In the genomic region with DNA sequence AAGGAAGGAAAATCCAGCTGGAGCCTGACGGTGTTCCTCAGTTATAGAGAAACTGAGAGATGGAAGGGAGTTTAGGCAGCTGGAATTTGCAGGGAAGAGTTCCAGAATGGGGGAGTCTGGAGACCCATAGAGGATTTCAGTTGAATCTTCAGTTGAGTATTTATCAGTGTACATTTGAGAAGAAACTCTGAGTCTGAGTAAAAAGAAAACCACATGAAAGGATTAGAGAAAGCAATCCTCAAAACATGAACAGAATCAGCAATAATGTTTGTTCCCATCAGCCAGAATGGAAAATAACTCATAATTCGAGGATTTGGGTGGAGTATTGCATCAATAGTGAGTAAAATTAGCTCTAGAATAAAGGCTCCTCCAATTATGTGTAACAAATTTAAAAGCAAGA, we compare ENCODE assay signal across 20 cellular contexts.
A peak's percentile ranks its signal among the peaks of the same experiment; 100 is the strongest.
DNase-seq lines count a peak whose midpoint lies in the region; ATAC-seq, FAIRE-seq and TF ChIP-seq lines count a peak whose summit lies in the region.
"Had no signal": no experiment of that assay in that cellular context is flagged by ENCODE, and none has a peak within 500 bp of the region (broad histone marks: within the 10 kb centered on the region; RNA-seq: fewer than 3 reads in every experiment).

No MANE protein-coding gene starts in this region.

- no peak overlapping the region for H2AFZ ChIP-seq in DND-41 (ENCODE audit: low read depth, low read length)
- H2AFZ ChIP-seq in GM12878 (ENCODE audit: control insufficient read depth, low read depth, low read length) = no peak overlapping the region

- RAD21 ChIA-PET in GM12878 (lab: Charles Lee; ENCODE audit: unreplicated experiment) = interaction anchor here (0.8 to 1.4 kb wide), 2 partner anchors 9 to 106 kb away, joined by 3 to 4 read pairs; no protein-coding TSS in a partner anchor

- intact Hi-C loops in GM12878 (cut with micrococcal nuclease; ENCODE audit: unreplicated experiment) = no loop called here

- TF ChIP-seq EP300 in GM12878 (IDR thresholded peaks at IDR 0.05; ENCODE audit: borderline replicate concordance in 1 of 2, control insufficient read depth in 1 of 2, low read depth in 2 of 2, low read length in 2 of 2) = peak in 1 of 2 experiments; percentile 20; a peak in 1 of 4 replicates

- H3K9me3 ChIP-seq in DND-41 (ENCODE audit: insufficient read depth, low read length, severe bottlenecking) = no peaks in the 10 kb centered on the region
- H3K9me3 ChIP-seq in KOPT-K1 (ENCODE audit: insufficient read depth, low read length, poor library complexity, severe bottlenecking) = no peaks in the 10 kb centered on the region
- no peaks in the 10 kb centered on the region for H3K9me3 ChIP-seq in GM12878 (replicated peaks; ENCODE audit: control insufficient read depth, insufficient read depth, low read length)

- no peak for DNase-seq in DND-41
- peak; percentile 40 for DNase-seq in GM13976 (ENCODE audit: low spot score)
- no peak for DNase-seq in GM12878 (ENCODE audit: low read depth, low spot score)
- no peak for DNase-seq in NCI-H2227 treated with DMSO at 0.1 percent for 48 hours (lab: John Stamatoyannopoulos, UW)
- DNase-seq: ACHN; DMS 273 treated with DMSO at 0.1 percent for 48 hours; GDM1; H9; NCI-H1092 treated with DMSO at 0.1 percent for 48 hours; NCI-H146; NCI-H2029 treated with DMSO at 0.1 percent for 48 hours; NK-92 treated with Interleukin-12 subunit alpha and Interleukin-12 subunit beta, amount 100 ng/mL, for 24 hours; SW 1271 had no signal

- H3K4me3 ChIP-seq in DND-41 (ENCODE audit: low read depth in 1 of 2, low read length in 2 of 2) (no peak overlapping the region), GM12878 (no peak overlapping the region)

- H3K27ac ChIP-seq in DND-41 (ENCODE audit: low read length) = no peak overlapping the region
- peak overlapping the region; percentile 57 for H3K27ac ChIP-seq in KOPT-K1 (ENCODE audit: low read depth, low read length, poor library complexity, severe bottlenecking)
- H3K27ac ChIP-seq in GM12878 (ENCODE audit: control insufficient read depth, insufficient read depth) = no peak overlapping the region
- H3K27ac ChIP-seq: C4-2B had no signal

- H3K79me2 ChIP-seq in DND-41 (ENCODE audit: insufficient read depth, low read length) (no peaks in the 10 kb centered on the region), GM12878 (ENCODE audit: control insufficient read depth, insufficient read depth, low read length) (no peaks in the 10 kb centered on the region)

- 29% methylated on average over 2 of the region's 2 CpGs for WGBS in GM12878 (ENCODE audit: insufficient coverage, insufficient replicate concordance, low lambda C conversion rate, missing lambda C conversion rate)

- BruUV-seq in GM12878 (replicated peaks; lab: Mats Ljungman, UMichigan) = no TSS peak

- H3K9ac ChIP-seq in DND-41 (ENCODE audit: low read depth, low read length) (no peak overlapping the region), GM12878 (ENCODE audit: control insufficient read depth, insufficient read depth, low read length) (no peak overlapping the region)

- peak; percentile 59; the same call in 2 of the 3 replicates for ATAC-seq in DND-41 (ENCODE audit: insufficient read depth, low read depth)
- ATAC-seq in GM12878 = peak; percentile 31; the same call in 2 of the 3 replicates
- ATAC-seq in GM18517 (IDR thresholded peaks at IDR 0.05; ENCODE audit: unreplicated experiment) = no peak
- ATAC-seq in GM18909 (IDR thresholded peaks at IDR 0.05; ENCODE audit: poor library complexity, unreplicated experiment) = no peak
- ATAC-seq: Right ventricle myocardium inferior had no signal

- POLR2A ChIA-PET in GM12878 (lab: Charles Lee) = no interaction called here

- H3K4me2 ChIP-seq in DND-41 (ENCODE audit: insufficient read depth, low read length) = no peak overlapping the region
- no peak overlapping the region for H3K4me2 ChIP-seq in GM12878 (ENCODE audit: control insufficient read depth, insufficient read depth)

- H3K4me1 ChIP-seq in DND-41 (ENCODE audit: insufficient read depth, low read length) (peaks cover 10% of the 10 kb centered on the region), GM12878 (ENCODE audit: control insufficient read depth, insufficient read depth, low read length) (peaks cover 3% of the 10 kb centered on the region; the same call in 1 of the 2 replicates)

- TF ChIP-seq RAD21 in GM12878 (IDR thresholded peaks at IDR 0.05; ENCODE audit: insufficient read depth, low read depth, low read length) = no peak

- TF ChIP-seq CTCF in DND-41 (IDR thresholded peaks at IDR 0.05; ENCODE audit: borderline replicate concordance, extremely low read depth, low read length, poor library complexity, severe bottlenecking) (no peak), GM13976 (IDR thresholded peaks at IDR 0.05; ENCODE audit: borderline replicate concordance, control extremely low read depth, extremely low read depth, insufficient read depth, missing control alignments) (no peak), GM12878 (IDR thresholded peaks at IDR 0.05 in 2 of 3, conservative IDR thresholded peaks at IDR 0.05 in 1 of 3; ENCODE audit: control insufficient read depth in 2 of 3, extremely low read depth in 1 of 3, insufficient read depth in 1 of 3, low read depth in 3 of 3, low read length in 3 of 3) (no peak)

- no peaks in the 10 kb centered on the region for H4K20me1 ChIP-seq in DND-41 (ENCODE audit: insufficient read depth, low read length)
- no peaks in the 10 kb centered on the region for H4K20me1 ChIP-seq in GM12878 (ENCODE audit: control insufficient read depth, insufficient read depth)

- CTCF ChIA-PET in GM12878 (lab: Yijun Ruan, JAX) = interaction anchor here (0.9 to 1.3 kb wide), 3 partner anchors 15 to 156 kb away, joined by 4 read pairs; no protein-coding TSS in a partner anchor

- in situ Hi-C loops in GM13976 (cut with MboI; ENCODE audit: low sequenced_read_pairs, unreplicated experiment) = no loop called here
- in situ Hi-C loops in GM12878 (cut with MboI) = no loop called here

- no peak for TF ChIP-seq POLR2A in GM12878 (IDR thresholded peaks at IDR 0.05; ENCODE audit: low read depth, low read length)

- no peak for FAIRE-seq in GM12878 (lab: Jason Lieb, UNC)
- FAIRE-seq: GM18507, RCC 7860 had no signal

- H3K36me3 ChIP-seq in DND-41 (ENCODE audit: insufficient read depth, low read length) = no peaks in the 10 kb centered on the region
- H3K36me3 ChIP-seq in KOPT-K1 (ENCODE audit: insufficient read depth, low read length) = no peaks in the 10 kb centered on the region
- H3K36me3 ChIP-seq in GM12878 (ENCODE audit: control insufficient read depth in 2 of 2, insufficient read depth in 2 of 2, low read length in 1 of 2) = no peaks in the 10 kb centered on the region

- SMC1A ChIA-PET in GM12878 (lab: Charles Lee; ENCODE audit: uncharacterized antibody, unreplicated experiment) = interaction anchor here (0.8 to 1.7 kb wide), 3 partner anchors 18 to 125 kb away, joined by 3 to 6 read pairs (median 3); no protein-coding TSS in a partner anchor

- H3K27me3 ChIP-seq in DND-41 (ENCODE audit: insufficient read depth, low read length, poor library complexity) = no peaks in the 10 kb centered on the region
- H3K27me3 ChIP-seq in GM12878 (replicated peaks in 1 of 2; ENCODE audit: control insufficient read depth in 2 of 2, insufficient read depth in 2 of 2, low read length in 1 of 2) = no peaks in the 10 kb centered on the region

TF ChIP-seq in GM12878, 131 proteins besides CTCF, POLR2A, EP300 and RAD21 (continues in another document):
- TF ChIP-seq RUNX3 (IDR thresholded peaks at IDR 0.05; ENCODE audit: low read length) (peak; percentile 89), CREB1 (IDR thresholded peaks at IDR 0.05; ENCODE audit: low read depth) (no peak), TCF7 (IDR thresholded peaks at IDR 0.05; ENCODE audit: borderline replicate concordance) (peak; percentile 96), BMI1 (IDR thresholded peaks at IDR 0.05; ENCODE audit: borderline replicate concordance) (no peak), ZNF592 (IDR thresholded peaks at IDR 0.05) (no peak), CREM (IDR thresholded peaks at IDR 0.05; ENCODE audit: low read depth) (0 out of 2 replicates have a peak, but pooled peaks have one; percentile 21)
- TF ChIP-seq, protein P1, sequence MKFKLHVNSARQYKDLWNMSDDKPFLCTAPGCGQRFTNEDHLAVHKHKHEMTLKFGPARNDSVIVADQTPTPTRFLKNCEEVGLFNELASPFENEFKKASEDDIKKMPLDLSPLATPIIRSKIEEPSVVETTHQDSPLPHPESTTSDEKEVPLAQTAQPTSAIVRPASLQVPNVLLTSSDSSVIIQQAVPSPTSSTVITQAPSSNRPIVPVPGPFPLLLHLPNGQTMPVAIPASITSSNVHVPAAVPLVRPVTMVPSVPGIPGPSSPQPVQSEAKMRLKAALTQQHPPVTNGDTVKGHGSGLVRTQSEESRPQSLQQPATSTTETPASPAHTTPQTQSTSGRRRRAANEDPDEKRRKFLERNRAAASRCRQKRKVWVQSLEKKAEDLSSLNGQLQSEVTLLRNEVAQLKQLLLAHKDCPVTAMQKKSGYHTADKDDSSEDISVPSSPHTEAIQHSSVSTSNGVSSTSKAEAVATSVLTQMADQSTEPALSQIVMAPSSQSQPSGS (IDR thresholded peaks at IDR 0.05; ENCODE audit: low read length) = no peak

Comparison
In these comparisons a context has a peak if more than half of its experiments do, and no peak if none do; other contexts are left out.
1. ATAC-seq: peak in DND-41 (single experiment) and GM12878 (single experiment); none in GM18517 (single experiment) and GM18909 (single experiment).